ENCODE assay signal across 13 cellular contexts in genomic region chr1:68313736-68314594, GRCh38.
DNase-seq lines count a peak whose midpoint lies in the region; ATAC-seq and TF ChIP-seq lines count a peak whose summit lies in the region.
"Had no signal": no experiment of that assay in that cellular context is flagged by ENCODE, and none has a peak within 500 bp of the region (broad histone marks: within the 10 kb centered on the region; RNA-seq: fewer than 3 reads in every experiment).

No MANE protein-coding gene starts in this region.

- ATAC-seq in foreskin keratinocyte = peak; percentile 32
- no peak for ATAC-seq in gastrocnemius medialis
- ATAC-seq in GM18858 (IDR thresholded peaks at IDR 0.05; ENCODE audit: unreplicated experiment) = no peak
- ATAC-seq: esophagus mucosa had no signal

- no peak overlapping the region for H3K4me3 ChIP-seq in gastrocnemius medialis

- H3K27me3 ChIP-seq in foreskin keratinocyte = no peaks in the 10 kb centered on the region
- H3K27me3 ChIP-seq in gastrocnemius medialis = no peaks in the 10 kb centered on the region
- H3K27me3 ChIP-seq: brain microvascular endothelial cell had no signal

- intact Hi-C loops in gastrocnemius medialis (cut with DNase I; ENCODE audit: low total_unique reads) = no loop called here

- no peaks in the 10 kb centered on the region for H3K9me3 ChIP-seq in gastrocnemius medialis
- H3K9me3 ChIP-seq: Caco-2 had no signal

- no peak for TF ChIP-seq POLR2A in gastrocnemius medialis (IDR thresholded peaks at IDR 0.05)

- TF ChIP-seq CTCF in foreskin keratinocyte (conservative IDR thresholded peaks at IDR 0.05) (no peak), gastrocnemius medialis (IDR thresholded peaks at IDR 0.05 in 4 of 5, conservative IDR thresholded peaks at IDR 0.05 in 1 of 5) (no peak)

- H3K27ac ChIP-seq in foreskin keratinocyte (no peak overlapping the region), gastrocnemius medialis (no peak overlapping the region)
- H3K27ac ChIP-seq: brain microvascular endothelial cell, VCaP had no signal

- peak; percentile 84 for DNase-seq in NCI-H1436 (lab: John Stamatoyannopoulos, UW)
- peak; percentile 68 for DNase-seq in NCI-H774 (lab: John Stamatoyannopoulos, UW)
- DNase-seq in foreskin keratinocyte = no peak
- DNase-seq in superior temporal gyrus (ENCODE audit: extremely low spot score) = peak; percentile 57
- no peak for DNase-seq in AG20443 (ENCODE audit: low spot score)
- no peak for DNase-seq in gastrocnemius medialis
- DNase-seq: activated T-cell treated with anti-CD3 and anti-CD28 coated beads, Interleukin-2, amount 50 U/mL, for 24 hours; brain microvascular endothelial cell; Caco-2; Kasumi-1 had no signal

- H3K4me1 ChIP-seq in foreskin keratinocyte (no peaks in the 10 kb centered on the region), gastrocnemius medialis (peaks cover 0 to 3% of the 10 kb centered on the region in 2 donors)
- H3K4me1 ChIP-seq: Caco-2 had no signal

- in situ Hi-C loops in gastrocnemius medialis (cut with MboI; ENCODE audit: low sequenced_read_pairs in 4 of 4) = no loop called here

- H3K36me3 ChIP-seq in gastrocnemius medialis = no peaks in the 10 kb centered on the region
- H3K36me3 ChIP-seq: brain microvascular endothelial cell had no signal

Comparison
In these comparisons a context has a peak if more than half of its experiments do, and no peak if none do; other contexts are left out.
1. DNase-seq: peak in NCI-H1436 (single experiment), NCI-H774 (single experiment) and superior temporal gyrus (single experiment); none in foreskin keratinocyte (0 of 2), AG20443 (single experiment) and gastrocnemius medialis (0 of 2).